ENCODE assay signal across 11 cellular contexts in genomic region chr10:47166405-47166777, GRCh38.
DNase-seq lines count a peak whose midpoint lies in the region; ATAC-seq and TF ChIP-seq lines count a peak whose summit lies in the region.
"Had no signal": no experiment of that assay in that cellular context is flagged by ENCODE, and none has a peak within 500 bp of the region (broad histone marks: within the 10 kb centered on the region; RNA-seq: fewer than 3 reads in every experiment).

No MANE protein-coding gene starts in this region.

- H3K4me1 ChIP-seq in gastroesophageal sphincter, result peaks cover 0 to 30% (median 11%) of the 10 kb centered on the region in 3 donors
- peaks cover 0 to 26% (median 21%) of the 10 kb centered on the region in 4 donors for H3K4me1 ChIP-seq in sigmoid colon

- H3K27ac ChIP-seq in SK-N-MC (peak overlapping the region; percentile 50; the same call in 1 of the 2 replicates), gastroesophageal sphincter (peak overlapping the region in 3 of 4 donors; percentile 39 to 73 (median 66)), sigmoid colon (peak overlapping the region; percentile 34 to 71 (median 58))
- H3K27ac ChIP-seq: WERI-Rb-1 had no signal

- H3K36me3 ChIP-seq in SK-N-MC (ENCODE audit: insufficient read depth, low read length), result no peaks in the 10 kb centered on the region
- no peaks in the 10 kb centered on the region for H3K36me3 ChIP-seq in gastroesophageal sphincter
- H3K36me3 ChIP-seq in sigmoid colon, result no peaks in the 10 kb centered on the region
- H3K36me3 ChIP-seq: WERI-Rb-1 had no signal

- H3K4me3 Mint-ChIP-seq in CD14-positive monocyte, result peak overlapping the region; percentile 67 to 87

- peaks cover 5 to 6% of the 10 kb centered on the region in 2 donors for H3K36me3 Mint-ChIP-seq in CD14-positive monocyte

- peak; percentile 13 for ATAC-seq in gastroesophageal sphincter

- H3K9me3 Mint-ChIP-seq in CD14-positive monocyte, result peaks cover 5 to 16% (median 5%) of the 10 kb centered on the region in 7 donors

- peaks cover 54% of the 10 kb centered on the region for H3K4me1 Mint-ChIP-seq in CD14-positive monocyte

- no peak overlapping the region for H3K9ac ChIP-seq in SK-N-MC (ENCODE audit: insufficient read length)

- H3K27me3 ChIP-seq in gastroesophageal sphincter (no peaks in the 10 kb centered on the region), sigmoid colon (no peaks in the 10 kb centered on the region)

- TF ChIP-seq POLR2A in gastroesophageal sphincter (IDR thresholded peaks at IDR 0.05) (no peak), sigmoid colon (IDR thresholded peaks at IDR 0.05) (no peak)

- no peak for DNase-seq in CD14-positive monocyte (ENCODE audit: low spot score)
- DNase-seq in SK-N-MC (ENCODE audit: low read depth, low spot score), result no peak
- no peak for DNase-seq in sigmoid colon
- no peak for DNase-seq in GM20000 (ENCODE audit: low spot score)
- DNase-seq in KG1 (lab: John Stamatoyannopoulos, UW), result no peak
- no peak for DNase-seq in D341Med (ENCODE audit: low spot score)
- no peak for DNase-seq in NCI-H128 (lab: John Stamatoyannopoulos, UW; ENCODE audit: unreplicated experiment)
- DNase-seq: COR-L47, HCEC 1CT, WERI-Rb-1 had no signal

- no peak for TF ChIP-seq EP300 in gastroesophageal sphincter (IDR thresholded peaks at IDR 0.05)
- no peak for TF ChIP-seq EP300 in sigmoid colon (IDR thresholded peaks at IDR 0.05)

- TF ChIP-seq CTCF in CD14-positive monocyte (IDR thresholded peaks at IDR 0.05), result no peak
- no peak for TF ChIP-seq CTCF in gastroesophageal sphincter (IDR thresholded peaks at IDR 0.05)
- no peak for TF ChIP-seq CTCF in sigmoid colon (IDR thresholded peaks at IDR 0.05)
- no peak for TF ChIP-seq CTCF in GM20000 (IDR thresholded peaks at IDR 0.05; ENCODE audit: extremely low read depth, missing control alignments)

- 64 to 78% methylated on average over 4 of the region's 7 CpGs for WGBS in gastroesophageal sphincter (ENCODE audit: low coverage in 1 of 2), 2 donors
- 89 to 93% methylated on average over 7 of the region's 7 CpGs for WGBS in sigmoid colon, 2 donors

- H3K9me3 ChIP-seq in SK-N-MC (ENCODE audit: low read depth, low read length) (no peaks in the 10 kb centered on the region), gastroesophageal sphincter (no peaks in the 10 kb centered on the region), sigmoid colon (no peaks in the 10 kb centered on the region)

- H3K27ac Mint-ChIP-seq in CD14-positive monocyte, result peak overlapping the region; percentile 93 to 99 (median 96)

- peaks cover 0 to 9% (median 1%) of the 10 kb centered on the region in 3 donors for H3K27me3 Mint-ChIP-seq in CD14-positive monocyte (ENCODE audit: low read depth in 3 of 3)

- intact Hi-C loops in CD14-positive monocyte (cut with micrococcal nuclease) (loop anchor here (2.0 to 5.0 kb wide), 3 partner anchors 34 to 91 kb away; no protein-coding TSS in a partner anchor), sigmoid colon (cut with DNase I) (no loop called here)

- no peak overlapping the region; the same call in 1 of the 2 replicates for H3K4me3 ChIP-seq in SK-N-MC
- no peak overlapping the region for H3K4me3 ChIP-seq in gastroesophageal sphincter
- peak overlapping the region in 2 of 4 donors; percentile 11 to 37 for H3K4me3 ChIP-seq in sigmoid colon
